33 cellular contexts compared by ENCODE assay signal in the genomic region with DNA sequence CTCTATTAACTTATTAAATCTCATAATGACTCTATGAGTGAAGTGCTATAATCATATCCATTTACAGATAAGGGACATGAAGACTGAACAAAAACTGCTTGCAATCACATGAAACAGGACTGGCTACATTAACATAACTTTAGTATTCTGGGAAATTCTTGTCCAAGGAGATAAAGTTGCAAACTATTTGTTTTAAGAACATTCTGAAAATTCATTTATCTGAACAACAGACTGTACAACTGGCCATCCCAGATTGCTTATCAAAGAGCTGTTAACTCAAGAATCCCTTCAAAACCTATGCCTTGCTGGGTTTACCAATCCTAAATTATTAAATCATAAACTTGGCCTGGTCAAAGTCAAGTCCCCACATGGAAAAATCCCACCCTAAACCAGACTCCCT. TPM values are rescaled to one million over a fixed set of nuclear protein-coding genes. Genes with fewer than 3 reads are reported as not detected.
DNase-seq lines count a peak whose midpoint lies in the region; ATAC-seq, FAIRE-seq and TF ChIP-seq lines count a peak whose summit lies in the region.
"Had no signal": no experiment of that assay in that cellular context is flagged by ENCODE, and none has a peak within 500 bp of the region (broad histone marks: within the 10 kb centered on the region; RNA-seq: fewer than 3 reads in every experiment).

No MANE protein-coding gene starts in this region.

- CTCF ChIA-PET in K562 (lab: Yijun Ruan, JAX; ENCODE audit: low intra/inter-chr PET ratio), result no interaction called here

- H3K27ac ChIP-seq in K562 (ENCODE audit: extremely low read depth, low read depth, low read length), result no peak overlapping the region
- H3K27ac ChIP-seq: 22Rv1; A549; BLaER1; BLaER1 treated with 17β-estradiol and CSF1 and Interleukin-3, amounts not matched to agents 10 nM and 100 nM; C4-2B had no signal

- H3K4me2 ChIP-seq in K562 (ENCODE audit: insufficient read depth, low read length), result no peak overlapping the region
- H3K4me2 ChIP-seq: A549; BLaER1; BLaER1 treated with 17β-estradiol and CSF1 and Interleukin-3, amounts not matched to agents 10 nM and 100 nM had no signal

- no peak for TF ChIP-seq RAD21 in K562 (CRISPR knock-in tag; conservative IDR thresholded peaks at IDR 0.05 in 1 of 2, IDR thresholded peaks at IDR 0.05 in 1 of 2)

- no peak for TF ChIP-seq EP300 in K562 (IDR thresholded peaks at IDR 0.05; ENCODE audit: low read length)

- no peaks in the 10 kb centered on the region for H3K27me3 ChIP-seq in K562 (ENCODE audit: control insufficient read depth in 2 of 2, insufficient read depth in 2 of 2, low read length in 2 of 2)
- H3K27me3 ChIP-seq: BE2C; BLaER1; BLaER1 treated with 17β-estradiol and CSF1 and Interleukin-3, amounts not matched to agents 10 nM and 100 nM had no signal

- H2AFZ ChIP-seq in K562 (ENCODE audit: low read depth, low read length), result no peak overlapping the region

- H3K4me1 ChIP-seq in K562 (replicated peaks in 1 of 2; ENCODE audit: control insufficient read depth in 2 of 2, insufficient read depth in 2 of 2, low read length in 2 of 2), result peaks cover 0 to 10% of the 10 kb centered on the region in 2 experiments; a peak in 1 of 5 replicates
- H3K4me1 ChIP-seq: A549; BLaER1; BLaER1 treated with 17β-estradiol and CSF1 and Interleukin-3, amounts not matched to agents 10 nM and 100 nM had no signal

- no peak for TF ChIP-seq CTCF in K562 (IDR thresholded peaks at IDR 0.05 in 2 of 3, conservative IDR thresholded peaks at IDR 0.05 in 1 of 3; ENCODE audit: insufficient read depth in 2 of 3, low read depth in 1 of 3, low read length in 3 of 3)

- POLR2A ChIA-PET in K562 (lab: Yijun Ruan, JAX), result no interaction called here

- DNase-seq in NCI-H1105 treated with DMSO at 0.1 percent for 48 hours (lab: John Stamatoyannopoulos, UW), result peak; percentile 39
- no peak for DNase-seq in NCI-H1105 (lab: John Stamatoyannopoulos, UW)
- DNase-seq in OCI-M1 (lab: John Stamatoyannopoulos, UW), result peak; percentile 32
- DNase-seq in K562 (ENCODE audit: extremely low read depth in 1 of 4, low spot score in 3 of 4), result no peak
- no peak for DNase-seq in HPDE6-E6E7 (ENCODE audit: extremely low spot score)
- no peak for DNase-seq in NOMO-1 (lab: John Stamatoyannopoulos, UW; ENCODE audit: unreplicated experiment in 2 of 2)
- DNase-seq: 8988T; ACHN; AML-193; BE2C; C1 segment of cervical spinal cord; Caco-2; Calu3; CD4-positive, alpha-beta memory T cell; CD4-positive, alpha-beta T cell; CD4-positive, CD25-positive, alpha-beta regulatory T cell; CD8-positive, alpha-beta memory T cell; CD8-positive, alpha-beta T cell; COR-L47; DMS 273 treated with DMSO at 0.1 percent for 48 hours; DMS153; DMS53; DMS79; DMS79 treated with DMSO at 0.1 percent for 48 hours; DND-41; EL had no signal

- intact Hi-C loops in K562 (cut with micrococcal nuclease), result no loop called here

- H3K4me3 ChIP-seq in K562, result no peak overlapping the region
- H3K4me3 ChIP-seq: A549; BLaER1; BLaER1 treated with 17β-estradiol and CSF1 and Interleukin-3, amounts not matched to agents 10 nM and 100 nM had no signal

- no peaks in the 10 kb centered on the region for H4K20me1 ChIP-seq in K562 (replicated peaks; ENCODE audit: control insufficient read depth, insufficient read depth, low read length)
- H4K20me1 ChIP-seq: BLaER1; BLaER1 treated with 17β-estradiol and CSF1 and Interleukin-3, amounts not matched to agents 10 nM and 100 nM had no signal

- no peaks in the 10 kb centered on the region for H3K9me3 ChIP-seq in K562 (replicated peaks; ENCODE audit: control insufficient read depth, insufficient read depth, low read depth, low read length)
- H3K9me3 ChIP-seq: A549; BE2C; BLaER1; BLaER1 treated with 17β-estradiol and CSF1 and Interleukin-3, amounts not matched to agents 10 nM and 100 nM; Caco-2 had no signal

- no peak for FAIRE-seq in K562 (lab: Jason Lieb, UNC)
- FAIRE-seq: A204.1, A549, D721Med had no signal

- no peak for TF ChIP-seq POLR2A in K562 (conservative IDR thresholded peaks at IDR 0.05)

- ATAC-seq in K562, result no peak
- ATAC-seq: A549; CD8-positive, alpha-beta T cell had no signal

- H3K9me1 ChIP-seq in K562 (ENCODE audit: control insufficient read depth, insufficient read depth, low read length), result no peaks in the 10 kb centered on the region

- BruUV-seq in K562 (replicated peaks; lab: Mats Ljungman, UMichigan), result no TSS peak

- no peaks in the 10 kb centered on the region for H3K79me2 ChIP-seq in K562 (ENCODE audit: control insufficient read depth, insufficient read depth, low read length)

- in situ Hi-C loops in K562 (cut with MboI), result no loop called here

- H3K36me3 ChIP-seq in K562 (ENCODE audit: control insufficient read depth, insufficient read depth, low read length), result no peaks in the 10 kb centered on the region
- H3K36me3 ChIP-seq: BE2C; BLaER1; BLaER1 treated with 17β-estradiol and CSF1 and Interleukin-3, amounts not matched to agents 10 nM and 100 nM had no signal

- no peak overlapping the region for H3K9ac ChIP-seq in K562 (ENCODE audit: insufficient read depth in 1 of 2, low read depth in 2 of 2, low read length in 2 of 2)
- H3K9ac ChIP-seq: BLaER1; BLaER1 treated with 17β-estradiol and CSF1 and Interleukin-3, amounts not matched to agents 10 nM and 100 nM had no signal

TF ChIP-seq in K562, 482 proteins besides CTCF, POLR2A, EP300 and RAD21 (continues in another document):
- TF ChIP-seq, protein P1, sequence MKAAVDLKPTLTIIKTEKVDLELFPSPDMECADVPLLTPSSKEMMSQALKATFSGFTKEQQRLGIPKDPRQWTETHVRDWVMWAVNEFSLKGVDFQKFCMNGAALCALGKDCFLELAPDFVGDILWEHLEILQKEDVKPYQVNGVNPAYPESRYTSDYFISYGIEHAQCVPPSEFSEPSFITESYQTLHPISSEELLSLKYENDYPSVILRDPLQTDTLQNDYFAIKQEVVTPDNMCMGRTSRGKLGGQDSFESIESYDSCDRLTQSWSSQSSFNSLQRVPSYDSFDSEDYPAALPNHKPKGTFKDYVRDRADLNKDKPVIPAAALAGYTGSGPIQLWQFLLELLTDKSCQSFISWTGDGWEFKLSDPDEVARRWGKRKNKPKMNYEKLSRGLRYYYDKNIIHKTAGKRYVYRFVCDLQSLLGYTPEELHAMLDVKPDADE (conservative IDR thresholded peaks at IDR 0.05; ENCODE audit: control insufficient read depth, low read depth, low read length), result no peak
- TF ChIP-seq SMARCE1 (IDR thresholded peaks at IDR 0.05) (no peak), HDAC1 (IDR thresholded peaks at IDR 0.05) (no peak), ZNF239 (CRISPR knock-in tag; IDR thresholded peaks at IDR 0.05) (no peak), TCF3 (CRISPR knock-in tag; IDR thresholded peaks at IDR 0.05) (peak; percentile 55)
- TF ChIP-seq, protein P2, sequence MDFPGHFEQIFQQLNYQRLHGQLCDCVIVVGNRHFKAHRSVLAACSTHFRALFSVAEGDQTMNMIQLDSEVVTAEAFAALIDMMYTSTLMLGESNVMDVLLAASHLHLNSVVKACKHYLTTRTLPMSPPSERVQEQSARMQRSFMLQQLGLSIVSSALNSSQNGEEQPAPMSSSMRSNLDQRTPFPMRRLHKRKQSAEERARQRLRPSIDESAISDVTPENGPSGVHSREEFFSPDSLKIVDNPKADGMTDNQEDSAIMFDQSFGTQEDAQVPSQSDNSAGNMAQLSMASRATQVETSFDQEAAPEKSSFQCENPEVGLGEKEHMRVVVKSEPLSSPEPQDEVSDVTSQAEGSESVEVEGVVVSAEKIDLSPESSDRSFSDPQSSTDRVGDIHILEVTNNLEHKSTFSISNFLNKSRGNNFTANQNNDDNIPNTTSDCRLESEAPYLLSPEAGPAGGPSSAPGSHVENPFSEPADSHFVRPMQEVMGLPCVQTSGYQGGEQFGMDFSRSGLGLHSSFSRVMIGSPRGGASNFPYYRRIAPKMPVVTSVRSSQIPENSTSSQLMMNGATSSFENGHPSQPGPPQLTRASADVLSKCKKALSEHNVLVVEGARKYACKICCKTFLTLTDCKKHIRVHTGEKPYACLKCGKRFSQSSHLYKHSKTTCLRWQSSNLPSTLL (IDR thresholded peaks at IDR 0.05), result no peak

RNA-seq across cellular contexts. Expression of a gene that starts 39.2 kb away (rescaled TPM):
- total RNA-seq in K562 (2011; cell fraction: chromatin; rRNA removed; ENCODE audit: low replicate concordance), result 15.1 and 44.2 TPM in 2 replicates
- 8.5 and 10.4 TPM in 2 replicates for total RNA-seq in K562 (2011; cell fraction: nucleolus; rRNA removed)
- total RNA-seq in K562 (2011; cell fraction: nucleoplasm; rRNA removed), result 18.7 and 19.4 TPM in 2 replicates
- 8.1 and 9.7 TPM in 2 replicates for total RNA-seq in K562 (2014; rRNA removed)
- total RNA-seq in K562 (2014; rRNA removed; fragmentation: Illumina TruSeq; extraction: Trizol), result 15.2 and 16.4 TPM in 2 replicates
- total RNA-seq in K562 (2015; rRNA removed; fragmentation: Illumina TruSeq; extraction: Trizol), result 11.2 and 13.5 TPM in 2 replicates
- 10.4 and 10.8 TPM in 2 replicates for total RNA-seq in K562 (2021)
- 14.3 and 16.1 TPM in 2 replicates for polyA plus RNA-seq in K562 (2011; rRNA removed)
- polyA plus RNA-seq in K562 (2011; cell fraction: cytosol; rRNA removed), result 6.5 and 10.5 TPM in 2 replicates
- polyA plus RNA-seq in K562 (2011; cell fraction: nucleus; rRNA removed), result 6.8 and 7.4 TPM in 2 replicates
- polyA plus RNA-seq in K562 (2012), result 10.1 and 18.5 TPM in 2 replicates
- polyA plus RNA-seq in K562 (2014; fragmentation: Illumina TruSeq; extraction: Trizol), result 11.8 and 15.3 TPM in 2 replicates
- polyA plus RNA-seq in K562 (2014; fragmentation: Nextera tagmentation; extraction: Ambion mirVana), result 1 to 10 TPM; 4.5 to 7.8 TPM
- polyA plus RNA-seq in K562 (2014; rRNA removed), result 8.0 and 11.2 TPM in 2 replicates
- polyA minus RNA-seq in K562 (2011; rRNA and poly(A)+ RNA removed), result 30.7 and 37.5 TPM in 2 replicates
- polyA minus RNA-seq in K562 (2011; cell fraction: cytosol; rRNA and poly(A)+ RNA removed), result 8.6 and 10.8 TPM in 2 replicates
- 15.1 and 21.1 TPM in 2 replicates for polyA minus RNA-seq in K562 (2011; cell fraction: nucleus; rRNA and poly(A)+ RNA removed)

RNA-seq across cellular contexts. Expression of a gene that starts 40.4 kb away (rescaled TPM):
- 4.4 and 11.7 TPM in 2 replicates for total RNA-seq in K562 (2011; cell fraction: chromatin; rRNA removed; ENCODE audit: low replicate concordance)
- total RNA-seq in K562 (2011; cell fraction: nucleolus; rRNA removed), result 3.8 TPM in 2 replicates
- total RNA-seq in K562 (2011; cell fraction: nucleoplasm; rRNA removed), result 6.3 and 6.6 TPM in 2 replicates
- total RNA-seq in K562 (2014; rRNA removed) (3.0 and 3.4 TPM in 2 replicates), K562 (2014; rRNA removed; fragmentation: Illumina TruSeq; extraction: Trizol) (4.6 and 5.9 TPM in 2 replicates), K562 (2015; rRNA removed; fragmentation: Illumina TruSeq; extraction: Trizol) (3.4 and 3.8 TPM in 2 replicates), K562 (2021) (3.4 and 3.5 TPM in 2 replicates)
- polyA plus RNA-seq in K562 (2011; rRNA removed) (1.6 and 1.9 TPM in 2 replicates), K562 (2014; fragmentation: Illumina TruSeq; extraction: Trizol) (2.3 and 2.5 TPM in 2 replicates), K562 (2014; fragmentation: Nextera tagmentation; extraction: Ambion mirVana) (1 to 10 TPM; 1.2 to 1.3 TPM), K562 (2014; rRNA removed) (1.7 and 3.6 TPM in 2 replicates)
- 0.30 and 1.2 TPM in 2 replicates for polyA plus RNA-seq in K562 (2011; cell fraction: cytosol; rRNA removed)
- 0.77 and 1.1 TPM in 2 replicates for polyA plus RNA-seq in K562 (2011; cell fraction: nucleus; rRNA removed)
- polyA plus RNA-seq in K562 (2012), result 2.8 and 2.9 TPM in 2 replicates
- polyA minus RNA-seq in K562 (2011; rRNA and poly(A)+ RNA removed), result 3.7 and 4.5 TPM in 2 replicates
- 0.27 and 0.86 TPM in 2 replicates for polyA minus RNA-seq in K562 (2011; cell fraction: cytosol; rRNA and poly(A)+ RNA removed)
- 2.3 and 4.7 TPM in 2 replicates for polyA minus RNA-seq in K562 (2011; cell fraction: nucleus; rRNA and poly(A)+ RNA removed)

Comparison
In these comparisons a context has a peak if more than half of its experiments do, and no peak if none do; other contexts are left out.
1. DNase-seq: peak in NCI-H1105 treated with DMSO at 0.1 percent for 48 hours (single experiment) and OCI-M1 (single experiment); none in NCI-H1105 (single experiment), K562 (0 of 4), HPDE6-E6E7 (single experiment) and NOMO-1 (0 of 2).